1 cellular context compared by ENCODE assay signal in the genomic region with DNA sequence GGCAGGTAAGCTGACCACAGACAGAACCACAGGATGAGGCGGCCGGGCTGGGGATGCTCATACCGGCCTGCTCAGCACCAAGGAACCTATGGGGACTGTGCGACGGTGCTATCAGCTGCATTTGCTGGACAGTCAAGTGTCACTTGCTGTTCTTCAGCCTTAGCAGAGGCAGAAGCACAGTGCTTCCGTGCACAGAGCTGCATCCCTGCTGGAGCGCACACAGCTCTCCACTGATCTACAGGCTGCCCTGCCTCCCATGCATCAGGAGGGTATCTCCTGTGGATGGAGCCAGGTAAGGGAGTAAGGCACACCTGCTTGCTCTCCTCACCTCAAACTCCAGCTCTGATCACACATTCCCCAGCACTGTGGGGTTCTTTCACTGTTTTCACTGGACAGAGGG.
TF ChIP-seq lines count a peak whose summit lies in the region.

No MANE protein-coding gene starts in this region.

TF ChIP-seq in IMR-90, 13 proteins besides CTCF, POLR2A, EP300 and RAD21:
- no peak for TF ChIP-seq CEBPB (IDR thresholded peaks at IDR 0.05; ENCODE audit: low read depth, low read length)
- no peak for TF ChIP-seq NFE2L2 (IDR thresholded peaks at IDR 0.05; ENCODE audit: low read depth, low read length)
- no peak for TF ChIP-seq RCOR1 (IDR thresholded peaks at IDR 0.05; ENCODE audit: insufficient replicate concordance, low read length)
- no peak for TF ChIP-seq MAFK (IDR thresholded peaks at IDR 0.05; ENCODE audit: low read depth, low read length)
